ENCODE assay signal across 1 cellular context in genomic region chr7:100493476-100494264, GRCh38.
TF ChIP-seq lines count a peak whose summit lies in the region.

No MANE protein-coding gene starts in this region.

TF ChIP-seq in HepG2, 621 proteins besides CTCF, POLR2A, EP300 and RAD21 (continued from another document and continues in another):
- no peak for TF ChIP-seq USF2 (IDR thresholded peaks at IDR 0.05; ENCODE audit: low read depth, low read length)
- TF ChIP-seq USF2 (CRISPR knock-in tag; IDR thresholded peaks at IDR 0.05; ENCODE audit: borderline replicate concordance) = no peak
- TF ChIP-seq SCMH1 (CRISPR knock-in tag; IDR thresholded peaks at IDR 0.05; ENCODE audit: borderline replicate concordance) = no peak
- no peak for TF ChIP-seq ZNF275 (CRISPR knock-in tag; IDR thresholded peaks at IDR 0.05; ENCODE audit: borderline replicate concordance)
- no peak for TF ChIP-seq JUN (CRISPR knock-in tag; IDR thresholded peaks at IDR 0.05)
- TF ChIP-seq ZSCAN30 (CRISPR knock-in tag; IDR thresholded peaks at IDR 0.05) = peak; percentile 61; the same call in 1 of the 2 replicates
- no peak for TF ChIP-seq SIN3A (IDR thresholded peaks at IDR 0.05; ENCODE audit: borderline replicate concordance, low read depth, low read length)
- no peak; the same call in 1 of the 2 replicates for TF ChIP-seq TFAP4 (IDR thresholded peaks at IDR 0.05; ENCODE audit: borderline replicate concordance, low read depth)
- no peak for TF ChIP-seq ZBTB46 (CRISPR knock-in tag; IDR thresholded peaks at IDR 0.05; ENCODE audit: borderline replicate concordance)
- no peak for TF ChIP-seq CHD4 (IDR thresholded peaks at IDR 0.05; ENCODE audit: borderline replicate concordance, low read length)
- TF ChIP-seq ZNF713 (CRISPR knock-in tag; IDR thresholded peaks at IDR 0.05) = no peak
- no peak for TF ChIP-seq GATA4 (IDR thresholded peaks at IDR 0.05; ENCODE audit: borderline replicate concordance, low read depth)
- no peak for TF ChIP-seq ZNF274 (CRISPR knock-in tag; IDR thresholded peaks at IDR 0.05)
- TF ChIP-seq SNAPC5 (CRISPR knock-in tag; IDR thresholded peaks at IDR 0.05; ENCODE audit: borderline replicate concordance) = no peak
- peak; percentile 67 for TF ChIP-seq MED1 (CRISPR knock-in tag; IDR thresholded peaks at IDR 0.05)
- TF ChIP-seq FOXA1 (IDR thresholded peaks at IDR 0.05) = no peak
- 0 out of 2 replicates have a peak, but pooled peaks have one; percentile 8 for TF ChIP-seq FOXA1 (CRISPR knock-in tag; IDR thresholded peaks at IDR 0.05)
- TF ChIP-seq SAP130 (CRISPR knock-in tag; IDR thresholded peaks at IDR 0.05; ENCODE audit: low read depth) = peak; percentile 52
- no peak for TF ChIP-seq NFATC3 (CRISPR knock-in tag; IDR thresholded peaks at IDR 0.05)
- TF ChIP-seq ZNF790 (CRISPR knock-in tag; IDR thresholded peaks at IDR 0.05; ENCODE audit: borderline replicate concordance) = no peak
- no peak for TF ChIP-seq SALL2 (CRISPR knock-in tag; IDR thresholded peaks at IDR 0.05)
- TF ChIP-seq ZNF678 (CRISPR knock-in tag; IDR thresholded peaks at IDR 0.05) = no peak
- no peak for TF ChIP-seq ZFP90 (CRISPR knock-in tag; IDR thresholded peaks at IDR 0.05; ENCODE audit: borderline replicate concordance)
- peak; percentile 70 for TF ChIP-seq TAF15 (IDR thresholded peaks at IDR 0.05; ENCODE audit: low read depth, low read length, poor library complexity, severe bottlenecking)
- TF ChIP-seq CCDC6 (CRISPR knock-in tag; IDR thresholded peaks at IDR 0.05) = no peak
- peak; percentile 64 for TF ChIP-seq RBFOX2 (IDR thresholded peaks at IDR 0.05; ENCODE audit: low read depth, low read length)
- no peak for TF ChIP-seq WIZ (CRISPR knock-in tag; IDR thresholded peaks at IDR 0.05)
- no peak for TF ChIP-seq TBX2 (CRISPR knock-in tag; IDR thresholded peaks at IDR 0.05; ENCODE audit: borderline replicate concordance)
- no peak for TF ChIP-seq ZNF7 (CRISPR knock-in tag; IDR thresholded peaks at IDR 0.05)
- TF ChIP-seq ZIK1 (CRISPR knock-in tag; IDR thresholded peaks at IDR 0.05; ENCODE audit: borderline replicate concordance, low read depth) = no peak
- TF ChIP-seq RERE (CRISPR knock-in tag; IDR thresholded peaks at IDR 0.05; ENCODE audit: low read depth) = no peak
- TF ChIP-seq ZHX1 (CRISPR knock-in tag; IDR thresholded peaks at IDR 0.05; ENCODE audit: low read depth) = no peak
- no peak for TF ChIP-seq ZNF572 (CRISPR knock-in tag; IDR thresholded peaks at IDR 0.05)
- no peak for TF ChIP-seq ZBTB8A (CRISPR knock-in tag; IDR thresholded peaks at IDR 0.05; ENCODE audit: borderline replicate concordance, low read depth)
- TF ChIP-seq ZNF777 (CRISPR knock-in tag; IDR thresholded peaks at IDR 0.05) = peak; percentile 55
- no peak for TF ChIP-seq JUND (CRISPR knock-in tag; IDR thresholded peaks at IDR 0.05)
- TF ChIP-seq ZFY (CRISPR knock-in tag; IDR thresholded peaks at IDR 0.05) = peak; percentile 55
- no peak for TF ChIP-seq EEA1 (CRISPR knock-in tag; IDR thresholded peaks at IDR 0.05; ENCODE audit: borderline replicate concordance)
- no peak for TF ChIP-seq MIER3 (CRISPR knock-in tag; IDR thresholded peaks at IDR 0.05; ENCODE audit: borderline replicate concordance)
- TF ChIP-seq ZBTB44 (CRISPR knock-in tag; IDR thresholded peaks at IDR 0.05) = no peak
- no peak for TF ChIP-seq U2AF2 (IDR thresholded peaks at IDR 0.05; ENCODE audit: low read depth, low read length)
- no peak for TF ChIP-seq FOXM1 (CRISPR knock-in tag; IDR thresholded peaks at IDR 0.05)
- peak; percentile 56 for TF ChIP-seq PTBP1 (IDR thresholded peaks at IDR 0.05; ENCODE audit: low read depth, low read length, poor library complexity, severe bottlenecking)
- no peak for TF ChIP-seq GPBP1L1 (CRISPR knock-in tag; IDR thresholded peaks at IDR 0.05)
- no peak for TF ChIP-seq RBM39 (IDR thresholded peaks at IDR 0.05; ENCODE audit: low read depth, low read length, poor library complexity, severe bottlenecking)
- TF ChIP-seq ZNF367 (CRISPR knock-in tag; IDR thresholded peaks at IDR 0.05; ENCODE audit: borderline replicate concordance) = no peak
- TF ChIP-seq ZNF652 (CRISPR knock-in tag; IDR thresholded peaks at IDR 0.05; ENCODE audit: borderline replicate concordance, low read depth) = no peak
- TF ChIP-seq REL (CRISPR knock-in tag; conservative IDR thresholded peaks at IDR 0.05) = peak; percentile 60; the same call in 1 of the 2 replicates
- TF ChIP-seq ZNF205 (CRISPR knock-in tag; IDR thresholded peaks at IDR 0.05) = no peak
- TF ChIP-seq DRAP1 (CRISPR knock-in tag; IDR thresholded peaks at IDR 0.05) = no peak
- peak; percentile 44; the same call in 1 of the 2 replicates for TF ChIP-seq ESRRA (CRISPR knock-in tag; IDR thresholded peaks at IDR 0.05; ENCODE audit: low read depth)
- peak; percentile 18; the same call in 1 of the 2 replicates for TF ChIP-seq HDAC1 (CRISPR knock-in tag; IDR thresholded peaks at IDR 0.05)
- TF ChIP-seq ZSCAN25 (CRISPR knock-in tag; IDR thresholded peaks at IDR 0.05) = peak; percentile 41; the same call in 1 of the 2 replicates
- TF ChIP-seq NCOA1 (CRISPR knock-in tag; IDR thresholded peaks at IDR 0.05) = no peak
